Comparison of ENCODE assay signal across 9 cellular contexts in genomic region chr17:45146166-45146565, GRCh38. TPM values are rescaled to one million over a fixed set of nuclear protein-coding genes. Genes with fewer than 3 reads are reported as not detected.
DNase-seq lines count a peak whose midpoint lies in the region; ATAC-seq and TF ChIP-seq lines count a peak whose summit lies in the region.
"Had no signal": no experiment of that assay in that cellular context is flagged by ENCODE, and none has a peak within 500 bp of the region (broad histone marks: within the 10 kb centered on the region; RNA-seq: fewer than 3 reads in every experiment).

No MANE protein-coding gene starts in this region.

- ATAC-seq in GM23338 = no peak
- no peak for ATAC-seq in WTC11
- no peak for ATAC-seq in HG03139 (IDR thresholded peaks at IDR 0.05; ENCODE audit: unreplicated experiment)
- no peak for ATAC-seq in GM18873 (IDR thresholded peaks at IDR 0.05; ENCODE audit: low FRiP score, unreplicated experiment)
- ATAC-seq in HG02798 (IDR thresholded peaks at IDR 0.05; ENCODE audit: poor library complexity, unreplicated experiment) = no peak
- no peak for ATAC-seq in HG03039 (IDR thresholded peaks at IDR 0.05; ENCODE audit: unreplicated experiment)

- H3K27me3 Mint-ChIP-seq in GM23338 (ENCODE audit: insufficient read depth, low read depth, poor library complexity) (peaks cover 41% of the 10 kb centered on the region), WTC11 (ENCODE audit: low read depth) (peaks cover 5% of the 10 kb centered on the region; the same call in 1 of the 2 replicates)

- H3K9me3 ChIP-seq in iPS-20b (ENCODE audit: insufficient read depth, low read depth, low read length) = no peaks in the 10 kb centered on the region
- H3K9me3 ChIP-seq in smooth muscle cell (replicated peaks; ENCODE audit: low read depth) = no peaks in the 10 kb centered on the region
- H3K9me3 ChIP-seq: MG63 had no signal

- DNase-seq in GM23338 (ENCODE audit: low spot score) (no peak), WTC11 (ENCODE audit: low spot score) (no peak), smooth muscle cell (lab: John Stamatoyannopoulos, UW; ENCODE audit: unreplicated experiment) (no peak)
- DNase-seq: MG63 had no signal

- H3F3A ChIP-seq in GM23338 (replicated peaks; ENCODE audit: low read depth) (peaks cover 13% of the 10 kb centered on the region), smooth muscle cell (ENCODE audit: low read depth) (peaks cover 17% of the 10 kb centered on the region)

- H3K36me3 Mint-ChIP-seq in GM23338 (ENCODE audit: low read depth) = peaks cover 12% of the 10 kb centered on the region
- H3K36me3 Mint-ChIP-seq in WTC11 = peaks cover under 1% of the 10 kb centered on the region; the same call in 1 of the 2 replicates

- H3K9me2 ChIP-seq in GM23338 (ENCODE audit: insufficient read depth) = no peaks in the 10 kb centered on the region

- H3K4me2 ChIP-seq in GM23338 (peak overlapping the region; percentile 73; the same call in 1 of the 2 replicates), smooth muscle cell (peak overlapping the region; percentile 80)

- H4K20me1 ChIP-seq in GM23338 (replicated peaks; ENCODE audit: insufficient read depth) (peaks cover 9% of the 10 kb centered on the region; the same call in 1 of the 2 replicates), smooth muscle cell (ENCODE audit: low read depth) (peaks cover 26% of the 10 kb centered on the region)

- H3K4me1 Mint-ChIP-seq in GM23338 (peaks cover 37% of the 10 kb centered on the region), WTC11 (peaks cover 36% of the 10 kb centered on the region)

- H3K27ac ChIP-seq in GM23338 (ENCODE audit: low read depth) (no peak overlapping the region), iPS-20b (ENCODE audit: low read length) (no peak overlapping the region), smooth muscle cell (ENCODE audit: low read depth) (peak overlapping the region; percentile 97)

- H3K79me2 ChIP-seq in GM23338 (replicated peaks; ENCODE audit: insufficient read depth) (peaks cover 18% of the 10 kb centered on the region), smooth muscle cell (ENCODE audit: low read depth) (peaks cover 15% of the 10 kb centered on the region)

- WGBS in smooth muscle cell (ENCODE audit: low lambda C conversion rate) = 91% methylated on average over 10 of the region's 10 CpGs

- peak overlapping the region; percentile 100 for H3K4me3 Mint-ChIP-seq in GM23338
- H3K4me3 Mint-ChIP-seq in WTC11 = peak overlapping the region; percentile 98

- H3K9me3 Mint-ChIP-seq in GM23338 = no peaks in the 10 kb centered on the region
- no peaks in the 10 kb centered on the region for H3K9me3 Mint-ChIP-seq in WTC11

- H3K4me1 ChIP-seq in GM23338 (ENCODE audit: insufficient read depth) (peaks cover 30% of the 10 kb centered on the region), iPS-20b (ENCODE audit: insufficient read depth, low read length) (peaks cover 9% of the 10 kb centered on the region; the same call in 1 of the 2 replicates), smooth muscle cell (ENCODE audit: low read depth) (peaks cover 10% of the 10 kb centered on the region)

- POLR2A ChIA-PET in WTC11 (lab: Charles Lee) = interaction anchor here (2.4 to 3.1 kb wide), 2 partner anchors 15 to 26 kb away, joined by 5 to 16 read pairs; partner anchors contain the start of gene HEXIM2

- H3K4me3 ChIP-seq in GM23338 (0 out of 2 replicates have a peak overlapping the region, but pooled peaks have one; percentile 62), iPS-20b (ENCODE audit: low read length) (no peak overlapping the region), smooth muscle cell (no peak overlapping the region)

- H2AFZ ChIP-seq in GM23338 = no peak overlapping the region
- H2AFZ ChIP-seq in smooth muscle cell (ENCODE audit: low read depth) = no peak overlapping the region

- TF ChIP-seq CTCF in GM23338 (conservative IDR thresholded peaks at IDR 0.05; ENCODE audit: low read depth in 2 of 2) (no peak), WTC11 (IDR thresholded peaks at IDR 0.05) (no peak), smooth muscle cell (IDR thresholded peaks at IDR 0.05; ENCODE audit: borderline replicate concordance, insufficient read depth, poor library complexity, severe bottlenecking) (no peak)

- CTCF ChIA-PET in WTC11 (lab: Charles Lee) = interaction anchor here (1.4 to 16.3 kb wide), 3 partner anchors 12 to 51 kb away, joined by 7 to 531 read pairs (median 171); partner anchors contain the start of genes ACBD4, HEXIM2 and PLCD3

- peaks cover 5% of the 10 kb centered on the region; the same call in 1 of the 2 replicates for H3K27me3 ChIP-seq in GM23338 (ENCODE audit: insufficient read depth)
- H3K27me3 ChIP-seq in iPS-20b (ENCODE audit: insufficient read depth, low read length) = no peaks in the 10 kb centered on the region
- H3K27me3 ChIP-seq in smooth muscle cell (ENCODE audit: low read depth) = no peaks in the 10 kb centered on the region
- H3K27me3 ChIP-seq: MG63 had no signal

- H3K27ac Mint-ChIP-seq in GM23338 (peak overlapping the region; percentile 100; the same call in 1 of the 2 replicates), WTC11 (no peak overlapping the region)

- H3K9ac ChIP-seq in iPS-20b (ENCODE audit: low read depth, low read length) = peak overlapping the region; percentile 98; the same call in 1 of the 2 replicates
- H3K9ac ChIP-seq in smooth muscle cell (ENCODE audit: low read depth) = no peak overlapping the region

- H3K36me3 ChIP-seq in GM23338 (ENCODE audit: insufficient read depth) (no peaks in the 10 kb centered on the region), iPS-20b (ENCODE audit: insufficient read depth, low read depth, low read length) (no peaks in the 10 kb centered on the region), smooth muscle cell (ENCODE audit: low read depth) (no peaks in the 10 kb centered on the region)

TF ChIP-seq in WTC11, 78 proteins besides CTCF, POLR2A, EP300 and RAD21 (continues in another document):
- TF ChIP-seq ZNF512 (CRISPR knock-in tag; IDR thresholded peaks at IDR 0.05; ENCODE audit: borderline replicate concordance) (no peak), JAZF1 (CRISPR knock-in tag; IDR thresholded peaks at IDR 0.05) (no peak), IRF2 (CRISPR knock-in tag; IDR thresholded peaks at IDR 0.05; ENCODE audit: borderline replicate concordance, low read depth) (no peak), MXD4 (CRISPR knock-in tag; IDR thresholded peaks at IDR 0.05; ENCODE audit: borderline replicate concordance) (no peak), FOXP4 (CRISPR knock-in tag; IDR thresholded peaks at IDR 0.05) (no peak), CREB1 (CRISPR knock-in tag; IDR thresholded peaks at IDR 0.05) (no peak), ESRRA (CRISPR knock-in tag; IDR thresholded peaks at IDR 0.05; ENCODE audit: borderline replicate concordance) (no peak)
- TF ChIP-seq, protein P1, sequence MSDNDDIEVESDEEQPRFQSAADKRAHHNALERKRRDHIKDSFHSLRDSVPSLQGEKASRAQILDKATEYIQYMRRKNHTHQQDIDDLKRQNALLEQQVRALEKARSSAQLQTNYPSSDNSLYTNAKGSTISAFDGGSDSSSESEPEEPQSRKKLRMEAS (CRISPR knock-in tag; IDR thresholded peaks at IDR 0.05) = no peak

RNA-seq across cellular contexts. Expression of gene HEXIM1, which starts 2.1 kb away (rescaled TPM):
- 10.9 and 11.9 TPM in 2 replicates for total RNA-seq in GM23338 (2014; rRNA removed; shearing (Covaris generic))
- polyA plus RNA-seq in GM23338 (2016; fragmentation: Nextera tagmentation; extraction: Ambion mirVana) (9.2 and 9.7 TPM in 2 replicates), smooth muscle cell (9.4 TPM in 2 replicates)
- total RNA-seq in WTC11 (2021) (29.6 to 36.9 TPM (median 35.2 TPM) in 3 replicates), smooth muscle cell (9.3 and 13.7 TPM in 2 replicates)

RNA-seq across cellular contexts. Expression of gene ACBD4, which starts 10.7 kb away (rescaled TPM):
- 5.1 and 6.7 TPM in 2 replicates for total RNA-seq in GM23338 (2014; rRNA removed; shearing (Covaris generic))
- polyA plus RNA-seq in GM23338 (2016; fragmentation: Nextera tagmentation; extraction: Ambion mirVana) = 4.5 and 5.1 TPM in 2 replicates
- total RNA-seq in WTC11 (2021) = 12.7 to 21.0 TPM (median 21.0 TPM) in 3 replicates
- 0.49 and 4.6 TPM in 2 replicates for total RNA-seq in smooth muscle cell
- polyA plus RNA-seq in smooth muscle cell = 5.0 and 5.9 TPM in 2 replicates

RNA-seq across cellular contexts. Expression of gene PLCD3, which starts 13.9 kb away (rescaled TPM):
- total RNA-seq in GM23338 (2014; rRNA removed; shearing (Covaris generic)) = 15.9 and 32.1 TPM in 2 replicates
- polyA plus RNA-seq in GM23338 (2016; fragmentation: Nextera tagmentation; extraction: Ambion mirVana) (3.0 and 5.7 TPM in 2 replicates), smooth muscle cell (33.4 and 33.7 TPM in 2 replicates)
- total RNA-seq in WTC11 (2021) (45.9 to 55.8 TPM (median 55.8 TPM) in 3 replicates), smooth muscle cell (24.0 and 43.3 TPM in 2 replicates)

RNA-seq across cellular contexts. Expression of gene HEXIM2, which starts 15.5 kb away (rescaled TPM):
- total RNA-seq in GM23338 (2014; rRNA removed; shearing (Covaris generic)) = 9.0 and 9.8 TPM in 2 replicates
- polyA plus RNA-seq in GM23338 (2016; fragmentation: Nextera tagmentation; extraction: Ambion mirVana) = 9.5 and 12.4 TPM in 2 replicates
- 11.9 to 16.1 TPM (median 12.2 TPM) in 3 replicates for total RNA-seq in WTC11 (2021)
- 3.4 TPM in 2 replicates for total RNA-seq in smooth muscle cell
- polyA plus RNA-seq in smooth muscle cell = 6.1 and 6.8 TPM in 2 replicates
